In the genomic region with DNA sequence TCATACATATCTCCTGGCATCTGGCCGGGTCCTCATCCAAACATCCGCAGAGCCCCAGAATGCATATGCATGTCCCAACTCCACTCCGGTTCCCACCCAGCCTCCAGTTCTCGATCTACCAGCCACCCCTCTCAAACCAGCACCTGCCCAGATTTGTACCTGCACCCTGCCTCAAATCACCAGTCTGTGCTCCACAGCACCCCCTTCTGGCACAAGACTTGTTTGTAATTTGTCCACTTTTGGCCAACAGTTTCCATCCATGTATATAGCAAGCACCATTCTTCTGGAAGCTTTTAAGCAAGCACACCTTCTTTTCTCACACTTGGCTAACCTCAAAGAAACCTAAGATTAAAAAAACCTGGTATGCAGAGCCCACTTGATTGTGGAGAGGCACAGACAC, we compare ENCODE assay signal across 11 cellular contexts.
DNase-seq lines count a peak whose midpoint lies in the region; ATAC-seq, FAIRE-seq and TF ChIP-seq lines count a peak whose summit lies in the region.
"Had no signal": no experiment of that assay in that cellular context is flagged by ENCODE, and none has a peak within 500 bp of the region (broad histone marks: within the 10 kb centered on the region; RNA-seq: fewer than 3 reads in every experiment).

No MANE protein-coding gene starts in this region.

- H3K27ac Mint-ChIP-seq in WTC11: no peak overlapping the region
- H3K27ac Mint-ChIP-seq in endodermal cell: no peak overlapping the region
- H3K27ac Mint-ChIP-seq in osteocyte (ENCODE audit: unreplicated experiment): no peak overlapping the region
- H3K27ac Mint-ChIP-seq: activated naive CD4-positive, alpha-beta T cell treated with anti-CD3 and anti-CD28 coated beads, Interleukin-2, amount 50 U/mL, for 72 hours; B cell had no signal

- CTCF ChIA-PET in WTC11 (lab: Charles Lee): interaction anchor here (0.5 kb wide), 1 partner anchor 640 kb away, joined by 3 read pairs; no protein-coding TSS in a partner anchor

- no peaks in the 10 kb centered on the region for H3K27me3 ChIP-seq in endodermal cell (ENCODE audit: control insufficient read depth, insufficient read depth, low read length, poor library complexity, severe bottlenecking)
- H3K27me3 ChIP-seq: upper lobe of left lung had no signal

- H3K4me1 ChIP-seq in endodermal cell (ENCODE audit: control insufficient read depth, insufficient read depth, low read length): no peaks in the 10 kb centered on the region
- H3K4me1 ChIP-seq: upper lobe of left lung had no signal

- peak; percentile 21 for DNase-seq in NCI-H2227 (lab: John Stamatoyannopoulos, UW; ENCODE audit: unreplicated experiment)
- DNase-seq in NCI-H2227 treated with DMSO at 0.1 percent for 48 hours (lab: John Stamatoyannopoulos, UW): no peak
- peak; percentile 53 for DNase-seq in WTC11 (ENCODE audit: low spot score)
- peak; percentile 91 for DNase-seq in endodermal cell
- peak; percentile 24 to 49 for DNase-seq in stimulated activated CD8-positive, alpha-beta memory T cell treated with anti-CD3 and anti-CD28 coated beads, Interleukin-2, amount 100 ng/mL, for 48 hours (ENCODE audit: low read depth in 2 of 2)
- DNase-seq in osteocyte (ENCODE audit: extremely low spot score, unreplicated experiment): no peak
- no peak for DNase-seq in GM12892 (ENCODE audit: insufficient read length)
- no peak for DNase-seq in NCI-H2107 treated with DMSO at 0.1 percent for 48 hours (lab: John Stamatoyannopoulos, UW; ENCODE audit: unreplicated experiment)
- DNase-seq: upper lobe of left lung had no signal

- no peaks in the 10 kb centered on the region for H3K9me3 ChIP-seq in endodermal cell (ENCODE audit: control insufficient read depth, low read length)
- H3K9me3 ChIP-seq: upper lobe of left lung had no signal

- 87% methylated on average over 4 of the region's 4 CpGs; no CpG with 5 or more reads in 1 of the 2 experiments for WGBS in endodermal cell (ENCODE audit: insufficient coverage in 1 of 2, insufficient read length in 1 of 2), 2 experiments

- ATAC-seq in WTC11: no peak
- ATAC-seq: activated naive CD4-positive, alpha-beta T cell treated with anti-CD3 and anti-CD28 coated beads, Interleukin-2, amount 50 U/mL, for 72 hours had no signal

- no peak for TF ChIP-seq CTCF in WTC11 (IDR thresholded peaks at IDR 0.05)
- peak; percentile 75 for TF ChIP-seq CTCF in endodermal cell (conservative IDR thresholded peaks at IDR 0.05)
- no peak for TF ChIP-seq CTCF in osteocyte (IDR thresholded peaks at IDR 0.05)

- TF ChIP-seq POLR2A in GM12892 (IDR thresholded peaks at IDR 0.05; ENCODE audit: low read depth, low read length): no peak

- H3K9ac ChIP-seq in endodermal cell (ENCODE audit: extremely low read depth, low read length, poor library complexity, severe bottlenecking): no peak overlapping the region

- H3K4me1 Mint-ChIP-seq in WTC11: peaks cover 5% of the 10 kb centered on the region; the same call in 1 of the 2 replicates
- H3K4me1 Mint-ChIP-seq in endodermal cell: peaks cover 8% of the 10 kb centered on the region
- H3K4me1 Mint-ChIP-seq in osteocyte (ENCODE audit: unreplicated experiment): no peaks in the 10 kb centered on the region

- H3K36me3 ChIP-seq in endodermal cell (ENCODE audit: control insufficient read depth, insufficient read depth, low read length): no peaks in the 10 kb centered on the region
- H3K36me3 ChIP-seq: upper lobe of left lung had no signal

- no peaks in the 10 kb centered on the region; the same call in 1 of the 2 replicates for H3K36me3 Mint-ChIP-seq in WTC11
- H3K36me3 Mint-ChIP-seq in endodermal cell (ENCODE audit: low read depth): no peaks in the 10 kb centered on the region
- no peaks in the 10 kb centered on the region for H3K36me3 Mint-ChIP-seq in osteocyte (ENCODE audit: unreplicated experiment)

- no peak for FAIRE-seq in GM12892 (lab: Jason Lieb, UNC)

- H3K9me3 Mint-ChIP-seq in WTC11 (peaks cover 4% of the 10 kb centered on the region), endodermal cell (peaks cover 53% of the 10 kb centered on the region), osteocyte (ENCODE audit: unreplicated experiment) (peaks cover 5% of the 10 kb centered on the region)

- H3K27me3 Mint-ChIP-seq in WTC11 (ENCODE audit: low read depth) (no peaks in the 10 kb centered on the region), endodermal cell (ENCODE audit: insufficient read depth) (no peaks in the 10 kb centered on the region), osteocyte (ENCODE audit: unreplicated experiment) (peaks cover 3% of the 10 kb centered on the region)
- H3K27me3 Mint-ChIP-seq: B cell had no signal

- H3K27ac ChIP-seq in endodermal cell (ENCODE audit: low read depth, low read length): no peak overlapping the region
- H3K27ac ChIP-seq: upper lobe of left lung had no signal

- H3K4me3 Mint-ChIP-seq in WTC11: no peak overlapping the region
- no peak overlapping the region for H3K4me3 Mint-ChIP-seq in endodermal cell
- no peak overlapping the region for H3K4me3 Mint-ChIP-seq in osteocyte (ENCODE audit: unreplicated experiment)
- H3K4me3 Mint-ChIP-seq: B cell had no signal

- no peak overlapping the region for H3K4me3 ChIP-seq in endodermal cell (ENCODE audit: low read length)
- H3K4me3 ChIP-seq: upper lobe of left lung had no signal

- POLR2A ChIA-PET in WTC11 (lab: Charles Lee): no interaction called here

TF ChIP-seq in WTC11, 78 proteins besides CTCF, POLR2A, EP300 and RAD21 (continues in another document):
- TF ChIP-seq ZBTB21 (CRISPR knock-in tag; IDR thresholded peaks at IDR 0.05; ENCODE audit: borderline replicate concordance) (no peak), NR1H2 (CRISPR knock-in tag; IDR thresholded peaks at IDR 0.05) (no peak), TP53 (CRISPR knock-in tag; IDR thresholded peaks at IDR 0.05) (no peak), GABPB1 (CRISPR knock-in tag; IDR thresholded peaks at IDR 0.05) (no peak), NR3C1 (CRISPR knock-in tag; conservative IDR thresholded peaks at IDR 0.05; ENCODE audit: low read depth) (no peak)
- TF ChIP-seq, protein P1, sequence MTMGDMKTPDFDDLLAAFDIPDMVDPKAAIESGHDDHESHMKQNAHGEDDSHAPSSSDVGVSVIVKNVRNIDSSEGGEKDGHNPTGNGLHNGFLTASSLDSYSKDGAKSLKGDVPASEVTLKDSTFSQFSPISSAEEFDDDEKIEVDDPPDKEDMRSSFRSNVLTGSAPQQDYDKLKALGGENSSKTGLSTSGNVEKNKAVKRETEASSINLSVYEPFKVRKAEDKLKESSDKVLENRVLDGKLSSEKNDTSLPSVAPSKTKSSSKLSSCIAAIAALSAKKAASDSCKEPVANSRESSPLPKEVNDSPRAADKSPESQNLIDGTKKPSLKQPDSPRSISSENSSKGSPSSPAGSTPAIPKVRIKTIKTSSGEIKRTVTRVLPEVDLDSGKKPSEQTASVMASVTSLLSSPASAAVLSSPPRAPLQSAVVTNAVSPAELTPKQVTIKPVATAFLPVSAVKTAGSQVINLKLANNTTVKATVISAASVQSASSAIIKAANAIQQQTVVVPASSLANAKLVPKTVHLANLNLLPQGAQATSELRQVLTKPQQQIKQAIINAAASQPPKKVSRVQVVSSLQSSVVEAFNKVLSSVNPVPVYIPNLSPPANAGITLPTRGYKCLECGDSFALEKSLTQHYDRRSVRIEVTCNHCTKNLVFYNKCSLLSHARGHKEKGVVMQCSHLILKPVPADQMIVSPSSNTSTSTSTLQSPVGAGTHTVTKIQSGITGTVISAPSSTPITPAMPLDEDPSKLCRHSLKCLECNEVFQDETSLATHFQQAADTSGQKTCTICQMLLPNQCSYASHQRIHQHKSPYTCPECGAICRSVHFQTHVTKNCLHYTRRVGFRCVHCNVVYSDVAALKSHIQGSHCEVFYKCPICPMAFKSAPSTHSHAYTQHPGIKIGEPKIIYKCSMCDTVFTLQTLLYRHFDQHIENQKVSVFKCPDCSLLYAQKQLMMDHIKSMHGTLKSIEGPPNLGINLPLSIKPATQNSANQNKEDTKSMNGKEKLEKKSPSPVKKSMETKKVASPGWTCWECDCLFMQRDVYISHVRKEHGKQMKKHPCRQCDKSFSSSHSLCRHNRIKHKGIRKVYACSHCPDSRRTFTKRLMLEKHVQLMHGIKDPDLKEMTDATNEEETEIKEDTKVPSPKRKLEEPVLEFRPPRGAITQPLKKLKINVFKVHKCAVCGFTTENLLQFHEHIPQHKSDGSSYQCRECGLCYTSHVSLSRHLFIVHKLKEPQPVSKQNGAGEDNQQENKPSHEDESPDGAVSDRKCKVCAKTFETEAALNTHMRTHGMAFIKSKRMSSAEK (CRISPR knock-in tag; IDR thresholded peaks at IDR 0.05; ENCODE audit: borderline replicate concordance): no peak
- TF ChIP-seq, protein P2, sequence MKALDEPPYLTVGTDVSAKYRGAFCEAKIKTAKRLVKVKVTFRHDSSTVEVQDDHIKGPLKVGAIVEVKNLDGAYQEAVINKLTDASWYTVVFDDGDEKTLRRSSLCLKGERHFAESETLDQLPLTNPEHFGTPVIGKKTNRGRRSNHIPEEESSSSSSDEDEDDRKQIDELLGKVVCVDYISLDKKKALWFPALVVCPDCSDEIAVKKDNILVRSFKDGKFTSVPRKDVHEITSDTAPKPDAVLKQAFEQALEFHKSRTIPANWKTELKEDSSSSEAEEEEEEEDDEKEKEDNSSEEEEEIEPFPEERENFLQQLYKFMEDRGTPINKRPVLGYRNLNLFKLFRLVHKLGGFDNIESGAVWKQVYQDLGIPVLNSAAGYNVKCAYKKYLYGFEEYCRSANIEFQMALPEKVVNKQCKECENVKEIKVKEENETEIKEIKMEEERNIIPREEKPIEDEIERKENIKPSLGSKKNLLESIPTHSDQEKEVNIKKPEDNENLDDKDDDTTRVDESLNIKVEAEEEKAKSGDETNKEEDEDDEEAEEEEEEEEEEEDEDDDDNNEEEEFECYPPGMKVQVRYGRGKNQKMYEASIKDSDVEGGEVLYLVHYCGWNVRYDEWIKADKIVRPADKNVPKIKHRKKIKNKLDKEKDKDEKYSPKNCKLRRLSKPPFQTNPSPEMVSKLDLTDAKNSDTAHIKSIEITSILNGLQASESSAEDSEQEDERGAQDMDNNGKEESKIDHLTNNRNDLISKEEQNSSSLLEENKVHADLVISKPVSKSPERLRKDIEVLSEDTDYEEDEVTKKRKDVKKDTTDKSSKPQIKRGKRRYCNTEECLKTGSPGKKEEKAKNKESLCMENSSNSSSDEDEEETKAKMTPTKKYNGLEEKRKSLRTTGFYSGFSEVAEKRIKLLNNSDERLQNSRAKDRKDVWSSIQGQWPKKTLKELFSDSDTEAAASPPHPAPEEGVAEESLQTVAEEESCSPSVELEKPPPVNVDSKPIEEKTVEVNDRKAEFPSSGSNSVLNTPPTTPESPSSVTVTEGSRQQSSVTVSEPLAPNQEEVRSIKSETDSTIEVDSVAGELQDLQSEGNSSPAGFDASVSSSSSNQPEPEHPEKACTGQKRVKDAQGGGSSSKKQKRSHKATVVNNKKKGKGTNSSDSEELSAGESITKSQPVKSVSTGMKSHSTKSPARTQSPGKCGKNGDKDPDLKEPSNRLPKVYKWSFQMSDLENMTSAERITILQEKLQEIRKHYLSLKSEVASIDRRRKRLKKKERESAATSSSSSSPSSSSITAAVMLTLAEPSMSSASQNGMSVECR (CRISPR knock-in tag; IDR thresholded peaks at IDR 0.05; ENCODE audit: borderline replicate concordance): no peak

Comparison
In these comparisons a context has a peak if more than half of its experiments do, and no peak if none do; other contexts are left out.
1. DNase-seq: peak in NCI-H2227 (single experiment), WTC11 (single experiment), endodermal cell (single experiment) and stimulated activated CD8-positive, alpha-beta memory T cell treated with anti-CD3 and anti-CD28 coated beads, Interleukin-2, amount 100 ng/mL, for 48 hours (2 of 2); none in NCI-H2227 treated with DMSO at 0.1 percent for 48 hours (single experiment), osteocyte (single experiment), GM12892 (single experiment) and NCI-H2107 treated with DMSO at 0.1 percent for 48 hours (single experiment).